In the genomic region with DNA sequence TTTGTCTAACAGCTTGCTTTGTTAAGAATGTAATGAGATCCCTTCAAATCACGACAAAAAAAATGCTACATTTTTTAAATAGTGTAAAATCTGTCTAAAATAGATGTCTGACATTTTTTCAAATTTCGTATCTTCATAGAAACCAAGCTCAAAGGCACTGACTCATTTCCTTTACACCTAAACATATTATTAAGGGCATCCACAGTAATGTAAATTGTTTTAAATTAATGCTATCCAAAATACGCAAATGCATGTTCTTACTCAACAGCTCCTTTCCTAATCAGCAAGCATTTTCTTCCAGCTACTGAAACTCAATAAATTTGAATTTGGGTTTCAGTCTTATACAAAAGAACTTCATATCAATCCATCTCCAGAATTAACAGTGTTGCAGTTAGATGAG, we compare ENCODE assay signal across 17 cellular contexts. TPM values are rescaled to one million over a fixed set of nuclear protein-coding genes. Genes with fewer than 3 reads are reported as not detected.
DNase-seq lines count a peak whose midpoint lies in the region; ATAC-seq, FAIRE-seq and TF ChIP-seq lines count a peak whose summit lies in the region.
"Had no signal": no experiment of that assay in that cellular context is flagged by ENCODE, and none has a peak within 500 bp of the region (broad histone marks: within the 10 kb centered on the region; RNA-seq: fewer than 3 reads in every experiment).

No MANE protein-coding gene starts in this region.

- POLR2A ChIA-PET in GM12878 (lab: Charles Lee) (interaction anchor here (0.6 to 1.4 kb wide), 4 partner anchors 37 to 157 kb away, joined by 3 to 6 read pairs (median 4); no protein-coding TSS in a partner anchor), SK-N-SH (lab: Yijun Ruan, JAX) (no interaction called here)

- TF ChIP-seq EP300 in GM12878 (IDR thresholded peaks at IDR 0.05; ENCODE audit: borderline replicate concordance in 1 of 2, control insufficient read depth in 1 of 2, low read depth in 2 of 2, low read length in 2 of 2) (no peak), SK-N-SH (IDR thresholded peaks at IDR 0.05; ENCODE audit: borderline replicate concordance in 1 of 2, low read depth in 1 of 2, low read length in 1 of 2) (no peak)

- H3K27me3 ChIP-seq in Karpas-422 (ENCODE audit: low read length), result no peaks in the 10 kb centered on the region
- no peaks in the 10 kb centered on the region for H3K27me3 ChIP-seq in GM12878 (replicated peaks in 1 of 2; ENCODE audit: control insufficient read depth in 2 of 2, insufficient read depth in 2 of 2, low read length in 1 of 2)
- no peaks in the 10 kb centered on the region for H3K27me3 ChIP-seq in neural progenitor cell
- no peaks in the 10 kb centered on the region for H3K27me3 ChIP-seq in prostate gland (replicated peaks; ENCODE audit: insufficient read depth)
- no peaks in the 10 kb centered on the region for H3K27me3 ChIP-seq in SK-N-SH (ENCODE audit: insufficient read depth)
- H3K27me3 ChIP-seq: upper lobe of left lung had no signal

- no peak for FAIRE-seq in GM12878 (lab: Jason Lieb, UNC)
- FAIRE-seq: K562 had no signal

- H3K4me3 ChIP-seq in Karpas-422 (ENCODE audit: low read length), result no peak overlapping the region
- H3K4me3 ChIP-seq in GM12878, result peak overlapping the region; percentile 54
- no peak overlapping the region for H3K4me3 ChIP-seq in neural progenitor cell
- no peak overlapping the region for H3K4me3 ChIP-seq in prostate gland
- no peak overlapping the region for H3K4me3 ChIP-seq in SK-N-SH (ENCODE audit: low read depth in 2 of 2, low read length in 1 of 2)
- H3K4me3 ChIP-seq: K562, mucosa of descending colon, psoas muscle, upper lobe of left lung had no signal

- H3K79me2 ChIP-seq in Karpas-422 (ENCODE audit: low read length), result peaks cover 93% of the 10 kb centered on the region
- peaks cover 90% of the 10 kb centered on the region for H3K79me2 ChIP-seq in GM12878 (ENCODE audit: control insufficient read depth, insufficient read depth, low read length)
- H3K79me2 ChIP-seq in neural progenitor cell (ENCODE audit: low read depth), result peaks cover 90% of the 10 kb centered on the region
- peaks cover 82% of the 10 kb centered on the region for H3K79me2 ChIP-seq in SK-N-SH (ENCODE audit: insufficient read depth)

- H4K20me1 ChIP-seq in Karpas-422 (ENCODE audit: insufficient read depth, low read depth, low read length) (peaks cover 3% of the 10 kb centered on the region; the same call in 1 of the 2 replicates), GM12878 (ENCODE audit: control insufficient read depth, insufficient read depth) (no peaks in the 10 kb centered on the region), neural progenitor cell (ENCODE audit: low read depth) (peaks cover 63% of the 10 kb centered on the region), SK-N-SH (ENCODE audit: insufficient read depth) (no peaks in the 10 kb centered on the region)

- H3K27ac Mint-ChIP-seq in neural progenitor cell, result no peak overlapping the region
- H3K27ac Mint-ChIP-seq: immature natural killer cell had no signal

- H3K9me2 ChIP-seq in Karpas-422 (replicated peaks; ENCODE audit: insufficient read depth, low read length) (no peaks in the 10 kb centered on the region), SK-N-SH (no peaks in the 10 kb centered on the region; the same call in 1 of the 2 replicates)

- peak overlapping the region; percentile 42 for H3K4me3 Mint-ChIP-seq in activated T-cell treated with anti-CD3 and anti-CD28 coated beads, Interleukin-2, amount 50 U/mL, for 4 hours
- H3K4me3 Mint-ChIP-seq in neural progenitor cell, result no peak overlapping the region
- H3K4me3 Mint-ChIP-seq: immature natural killer cell had no signal

- H3K4me2 ChIP-seq in Karpas-422 (ENCODE audit: low read depth, low read length, poor library complexity, severe bottlenecking) (peak overlapping the region; percentile 38), GM12878 (ENCODE audit: control insufficient read depth, insufficient read depth) (peak overlapping the region; percentile 89), neural progenitor cell (peak overlapping the region; percentile 26), SK-N-SH (no peak overlapping the region)

- H3K9me3 ChIP-seq in Karpas-422 (ENCODE audit: low read length) (no peaks in the 10 kb centered on the region), GM12878 (replicated peaks; ENCODE audit: control insufficient read depth, insufficient read depth, low read length) (no peaks in the 10 kb centered on the region), neural progenitor cell (ENCODE audit: low read depth) (no peaks in the 10 kb centered on the region), prostate gland (no peaks in the 10 kb centered on the region), SK-N-SH (no peaks in the 10 kb centered on the region)
- H3K9me3 ChIP-seq: mucosa of descending colon, psoas muscle, upper lobe of left lung had no signal

- H3K9ac ChIP-seq in Karpas-422 (ENCODE audit: low read length), result no peak overlapping the region
- peak overlapping the region; percentile 28; the same call in 1 of the 2 replicates for H3K9ac ChIP-seq in GM12878 (ENCODE audit: control insufficient read depth, insufficient read depth, low read length)
- H3K9ac ChIP-seq in neural progenitor cell, result no peak overlapping the region
- H3K9ac ChIP-seq in SK-N-SH, result no peak overlapping the region

- H3K4me1 ChIP-seq in Karpas-422 (ENCODE audit: low read length), result peaks cover 75% of the 10 kb centered on the region
- peaks cover 23% of the 10 kb centered on the region for H3K4me1 ChIP-seq in GM12878 (ENCODE audit: control insufficient read depth, insufficient read depth, low read length)
- peaks cover 24% of the 10 kb centered on the region for H3K4me1 ChIP-seq in neural progenitor cell
- peaks cover 8% of the 10 kb centered on the region for H3K4me1 ChIP-seq in prostate gland (replicated peaks)
- H3K4me1 ChIP-seq in SK-N-SH (ENCODE audit: control insufficient read depth in 1 of 2, insufficient read depth in 2 of 2, low read depth in 1 of 2, low read length in 1 of 2), result peaks cover 3 to 10% of the 10 kb centered on the region in 2 experiments; a peak in 3 of 4 replicates

- TF ChIP-seq CTCF in GM12878 (IDR thresholded peaks at IDR 0.05 in 2 of 3, conservative IDR thresholded peaks at IDR 0.05 in 1 of 3; ENCODE audit: control insufficient read depth in 2 of 3, extremely low read depth in 1 of 3, insufficient read depth in 1 of 3, low read depth in 3 of 3, low read length in 3 of 3) (no peak), neural progenitor cell (IDR thresholded peaks at IDR 0.05) (no peak), prostate gland (IDR thresholded peaks at IDR 0.05) (no peak), SK-N-SH (IDR thresholded peaks at IDR 0.05) (no peak)

- TF ChIP-seq RAD21 in GM12878 (IDR thresholded peaks at IDR 0.05; ENCODE audit: insufficient read depth, low read depth, low read length), result no peak
- no peak for TF ChIP-seq RAD21 in SK-N-SH (IDR thresholded peaks at IDR 0.05; ENCODE audit: low read length)

- H3K36me3 Mint-ChIP-seq in activated T-cell treated with anti-CD3 and anti-CD28 coated beads, Interleukin-2, amount 50 U/mL, for 4 hours (ENCODE audit: insufficient read depth), result peaks cover 10% of the 10 kb centered on the region
- H3K36me3 Mint-ChIP-seq in neural progenitor cell, result peaks cover 9% of the 10 kb centered on the region

- H2AFZ ChIP-seq in Karpas-422 (ENCODE audit: low read length), result no peak overlapping the region
- H2AFZ ChIP-seq in GM12878 (ENCODE audit: control insufficient read depth, low read depth, low read length), result no peak overlapping the region
- H2AFZ ChIP-seq in neural progenitor cell (replicated peaks), result no peak overlapping the region
- H2AFZ ChIP-seq in SK-N-SH (ENCODE audit: low read depth), result no peak overlapping the region

- SMC1A ChIA-PET in GM12878 (lab: Charles Lee; ENCODE audit: uncharacterized antibody, unreplicated experiment), result interaction anchor here (0.6 to 1.6 kb wide), 10 partner anchors 10 to 153 kb away, joined by 3 to 9 read pairs (median 4); no protein-coding TSS in a partner anchor

- H3F3A ChIP-seq in neural progenitor cell (ENCODE audit: low read depth), result peaks cover 20% of the 10 kb centered on the region
- peaks cover 25% of the 10 kb centered on the region for H3F3A ChIP-seq in SK-N-SH (replicated peaks; ENCODE audit: insufficient read depth)

- no peaks in the 10 kb centered on the region for H3K27me3 Mint-ChIP-seq in activated T-cell treated with anti-CD3 and anti-CD28 coated beads, Interleukin-2, amount 50 U/mL, for 4 hours (ENCODE audit: low read depth)
- no peaks in the 10 kb centered on the region for H3K27me3 Mint-ChIP-seq in neural progenitor cell (ENCODE audit: insufficient read depth, low read depth)

- H3K36me3 ChIP-seq in Karpas-422 (ENCODE audit: insufficient read depth, low read length) (peaks cover 26% of the 10 kb centered on the region; the same call in 1 of the 2 replicates), GM12878 (ENCODE audit: control insufficient read depth in 2 of 2, insufficient read depth in 2 of 2, low read length in 1 of 2) (peaks cover 0 to 7% of the 10 kb centered on the region in 2 experiments; a peak in 1 of 4 replicates), neural progenitor cell (no peaks in the 10 kb centered on the region), prostate gland (no peaks in the 10 kb centered on the region), SK-N-SH (replicated peaks in 1 of 2; ENCODE audit: control insufficient read depth in 1 of 2, insufficient read depth in 2 of 2, low read length in 1 of 2) (peaks cover 4 to 15% of the 10 kb centered on the region in 2 experiments)
- H3K36me3 ChIP-seq: upper lobe of left lung had no signal

- 0% methylated on average over 3 of the region's 3 CpGs for WGBS in GM12878 (ENCODE audit: insufficient coverage, insufficient replicate concordance, low lambda C conversion rate, missing lambda C conversion rate)
- 82% methylated on average over 3 of the region's 3 CpGs for WGBS in prostate gland
- 64% methylated on average over 3 of the region's 3 CpGs for WGBS in SK-N-SH (ENCODE audit: low lambda C conversion rate)

- H3K27ac ChIP-seq in Karpas-422 (ENCODE audit: low read length) (peak overlapping the region; percentile 36), GM12878 (ENCODE audit: control insufficient read depth, insufficient read depth) (peak overlapping the region; percentile 65), neural progenitor cell (no peak overlapping the region), prostate gland (no peak overlapping the region), SK-N-SH (ENCODE audit: low read depth in 2 of 2, low read length in 1 of 2) (no peak overlapping the region)
- H3K27ac ChIP-seq: psoas muscle, upper lobe of left lung had no signal

- no peak for DNase-seq in activated T-cell treated with anti-CD3 and anti-CD28 coated beads, Interleukin-2, amount 50 U/mL, for 4 hours
- DNase-seq in activated T-cell treated with anti-CD3 and anti-CD28 coated beads, Interleukin-2, amount 50 U/mL, for 1 hour, result no peak
- DNase-seq in Karpas-422 (no peak), GM12878 (ENCODE audit: low read depth, low spot score) (no peak), neural progenitor cell (ENCODE audit: low spot score) (no peak), prostate gland (ENCODE audit: low spot score) (no peak), SK-N-SH (no peak), NCI-H524 (lab: John Stamatoyannopoulos, UW) (no peak)
- DNase-seq: foreskin melanocyte; immature natural killer cell; mucosa of descending colon; NCI-H1436 treated with DMSO at 0.1 percent for 48 hours; NCI-H526 treated with DMSO at 0.1 percent for 48 hours; psoas muscle; stimulated activated CD8-positive, alpha-beta memory T cell treated with anti-CD3 and anti-CD28 coated beads, Interleukin-4, amount 100 ng/mL, for 48 hours; upper lobe of left lung had no signal

- CTCF ChIA-PET in GM12878 (lab: Yijun Ruan, JAX) (interaction anchor here (0.7 to 4.6 kb wide), 5 partner anchors 15 to 153 kb away, joined by 3 to 28 read pairs (median 5); no protein-coding TSS in a partner anchor), SK-N-SH (lab: Yijun Ruan, JAX) (interaction anchor here (1.0 to 1.3 kb wide), 3 partner anchors 25 to 153 kb away, joined by 5 to 6 read pairs (median 5); no protein-coding TSS in a partner anchor)

- in situ Hi-C loops in GM12878 (cut with MboI), result loop anchor here (10.0 kb wide), 1 partner anchor 132 kb away; no protein-coding TSS in a partner anchor

- RAD21 ChIA-PET in GM12878 (lab: Charles Lee; ENCODE audit: unreplicated experiment), result interaction anchor here (0.8 to 1.3 kb wide), 8 partner anchors 13 to 153 kb away, joined by 3 to 6 read pairs (median 4); no protein-coding TSS in a partner anchor

- intact Hi-C loops in GM12878 (cut with micrococcal nuclease; ENCODE audit: unreplicated experiment), result loop anchor here (5.0 kb wide), 1 partner anchor 34 kb away; no protein-coding TSS in a partner anchor
- intact Hi-C loops in prostate gland (cut with DNase I), result no loop called here

- H3K4me1 Mint-ChIP-seq in activated T-cell treated with anti-CD3 and anti-CD28 coated beads, Interleukin-2, amount 50 U/mL, for 4 hours (ENCODE audit: low read depth), result peaks cover 42% of the 10 kb centered on the region
- peaks cover 9% of the 10 kb centered on the region for H3K4me1 Mint-ChIP-seq in neural progenitor cell

- peaks cover 3% of the 10 kb centered on the region for H3K9me3 Mint-ChIP-seq in activated T-cell treated with anti-CD3 and anti-CD28 coated beads, Interleukin-2, amount 50 U/mL, for 4 hours
- H3K9me3 Mint-ChIP-seq in neural progenitor cell, result no peaks in the 10 kb centered on the region
- H3K9me3 Mint-ChIP-seq: immature natural killer cell had no signal

- TF ChIP-seq POLR2A in GM12878 (IDR thresholded peaks at IDR 0.05; ENCODE audit: low read depth, low read length), result no peak
- TF ChIP-seq POLR2A in prostate gland (IDR thresholded peaks at IDR 0.05), result no peak

- no peak for ATAC-seq in activated T-cell treated with anti-CD3 and anti-CD28 coated beads, Interleukin-2, amount 50 U/mL, for 4 hours
- ATAC-seq in GM12878, result no peak
- ATAC-seq: K562, mucosa of descending colon, psoas muscle had no signal

- BruUV-seq in GM12878 (replicated peaks; lab: Mats Ljungman, UMichigan), result no TSS peak

RNA-seq across cellular contexts. Expression of gene C16orf87, which starts 4.4 kb away (rescaled TPM):
- total RNA-seq in activated T-cell treated with anti-CD3 and anti-CD28 coated beads, Interleukin-2, amount 50 U/mL, for 4 hours, result 10 to 100 TPM; 19.5 to 24.8 (median 22.4) TPM
- total RNA-seq in Karpas-422 (2014; rRNA removed; shearing (Covaris generic); ENCODE audit: low replicate concordance), result 25.3 and 37.8 TPM in 2 replicates
- total RNA-seq in GM12878 (2013; cell fraction: nucleolus; rRNA removed), result 16.2 and 17.0 TPM in 2 replicates
- total RNA-seq in GM12878 (2014; rRNA removed) (18.4 and 24.3 TPM in 2 replicates), GM12878 (2014; rRNA removed; fragmentation: Illumina TruSeq; extraction: Trizol) (32.6 and 34.9 TPM in 2 replicates), GM12878 (2021) (21.8 and 21.9 TPM in 2 replicates), neural progenitor cell (ENCODE audit: low replicate concordance) (40.9 and 66.7 TPM in 2 replicates), prostate gland (10 to 100 TPM in 1 of 2 donors, 1 to 10 TPM in 1; 8.1 to 24.4 TPM)
- 12.4 TPM for polyA plus RNA-seq in GM12878 (2011; ENCODE audit: low read depth)
- polyA plus RNA-seq in GM12878 (2011; rRNA removed) (19.7 and 30.8 TPM in 2 replicates), GM12878 (2014; fragmentation: Illumina TruSeq; extraction: Trizol) (29.3 and 40.1 TPM in 2 replicates), GM12878 (2014; fragmentation: Nextera tagmentation; extraction: Ambion mirVana) (10 to 100 TPM; 49.0 to 51.8 TPM), GM12878 (2014; rRNA removed) (16.8 and 18.5 TPM in 2 replicates), GM12878 (2016; fragmentation: Nextera tagmentation; extraction: Ambion mirVana) (10 to 100 TPM; 69.8 to 72.6 TPM), SK-N-SH (2012; rRNA removed) (3.5 TPM in 2 replicates)
- polyA plus RNA-seq in GM12878 (2011; cell fraction: cytosol; rRNA removed), result 4.3 and 5.1 TPM in 2 replicates
- polyA plus RNA-seq in GM12878 (2011; cell fraction: nucleus; rRNA removed), result 5.9 TPM in 2 replicates
- 19.6 and 27.0 TPM in 2 replicates for polyA plus RNA-seq in GM12878 (2012)
- polyA minus RNA-seq in GM12878 (2011; rRNA and poly(A)+ RNA removed), result 5.1 and 10.2 TPM in 2 replicates
- 4.2 and 4.9 TPM in 2 replicates for polyA minus RNA-seq in GM12878 (2011; cell fraction: cytosol; rRNA and poly(A)+ RNA removed)
- polyA minus RNA-seq in GM12878 (2011; cell fraction: nucleus; rRNA and poly(A)+ RNA removed), result 4.1 and 7.7 TPM in 2 replicates
- polyA plus RNA-seq in SK-N-SH (2012; cell fraction: cytosol; rRNA removed), result 4.9 and 7.4 TPM in 2 replicates
- polyA plus RNA-seq in SK-N-SH (2012; cell fraction: nucleus; rRNA removed), result 1.8 and 2.1 TPM in 2 replicates

RNA-seq across cellular contexts. Expression of gene GPT2, which starts 57.5 kb away (rescaled TPM):
- total RNA-seq in activated T-cell treated with anti-CD3 and anti-CD28 coated beads, Interleukin-2, amount 50 U/mL, for 4 hours, result 10 to 100 TPM in 2 of 3 donors, 1 to 10 TPM in 1; 8.8 to 18.1 (median 11.2) TPM
- 42.6 and 57.5 TPM in 2 replicates for total RNA-seq in Karpas-422 (2014; rRNA removed; shearing (Covaris generic); ENCODE audit: low replicate concordance)
- total RNA-seq in GM12878 (2013; cell fraction: nucleolus; rRNA removed), result 2.2 and 2.8 TPM in 2 replicates
- total RNA-seq in GM12878 (2014; rRNA removed), result 3.8 and 3.9 TPM in 2 replicates
- total RNA-seq in GM12878 (2014; rRNA removed; fragmentation: Illumina TruSeq; extraction: Trizol), result 2.2 and 2.8 TPM in 2 replicates
- 5.9 and 8.5 TPM in 2 replicates for total RNA-seq in GM12878 (2021)
- 2.5 TPM for polyA plus RNA-seq in GM12878 (2011; ENCODE audit: low read depth)
- polyA plus RNA-seq in GM12878 (2011; rRNA removed), result 5.7 and 9.2 TPM in 2 replicates
- 12.2 and 15.1 TPM in 2 replicates for polyA plus RNA-seq in GM12878 (2011; cell fraction: cytosol; rRNA removed)
- polyA plus RNA-seq in GM12878 (2011; cell fraction: nucleus; rRNA removed), result 11.3 and 11.9 TPM in 2 replicates
- polyA plus RNA-seq in GM12878 (2012), result 4.4 and 5.0 TPM in 2 replicates
- 1.4 and 4.0 TPM in 2 replicates for polyA plus RNA-seq in GM12878 (2014; fragmentation: Illumina TruSeq; extraction: Trizol)
- polyA plus RNA-seq in GM12878 (2014; fragmentation: Nextera tagmentation; extraction: Ambion mirVana), result under 1 TPM; 0.45 to 0.80 TPM
- 4.5 and 4.7 TPM in 2 replicates for polyA plus RNA-seq in GM12878 (2014; rRNA removed)
- 1 to 10 TPM; 9.0 to 9.9 TPM for polyA plus RNA-seq in GM12878 (2016; fragmentation: Nextera tagmentation; extraction: Ambion mirVana)
- polyA minus RNA-seq in GM12878 (2011; rRNA and poly(A)+ RNA removed), result 9.6 and 18.9 TPM in 2 replicates
- polyA minus RNA-seq in GM12878 (2011; cell fraction: cytosol; rRNA and poly(A)+ RNA removed), result 4.7 and 5.8 TPM in 2 replicates
- polyA minus RNA-seq in GM12878 (2011; cell fraction: nucleus; rRNA and poly(A)+ RNA removed), result 2.3 and 4.9 TPM in 2 replicates
- total RNA-seq in neural progenitor cell (ENCODE audit: low replicate concordance), result 21.6 and 37.7 TPM in 2 replicates
- total RNA-seq in prostate gland, result 10 to 100 TPM; 49.8 to 64.6 TPM
- 19.9 and 21.9 TPM in 2 replicates for polyA plus RNA-seq in SK-N-SH (2012; rRNA removed)
- polyA plus RNA-seq in SK-N-SH (2012; cell fraction: cytosol; rRNA removed), result 13.2 and 17.3 TPM in 2 replicates
- 27.2 and 28.5 TPM in 2 replicates for polyA plus RNA-seq in SK-N-SH (2012; cell fraction: nucleus; rRNA removed)

Comparison
In these comparisons a context has a peak if more than half of its experiments do, and no peak if none do; other contexts are left out.
1. H3K27ac ChIP-seq: peak in Karpas-422 (single experiment) and GM12878 (single experiment); none in neural progenitor cell (single experiment), prostate gland (0 of 2) and SK-N-SH (0 of 2).